In the genomic region with DNA sequence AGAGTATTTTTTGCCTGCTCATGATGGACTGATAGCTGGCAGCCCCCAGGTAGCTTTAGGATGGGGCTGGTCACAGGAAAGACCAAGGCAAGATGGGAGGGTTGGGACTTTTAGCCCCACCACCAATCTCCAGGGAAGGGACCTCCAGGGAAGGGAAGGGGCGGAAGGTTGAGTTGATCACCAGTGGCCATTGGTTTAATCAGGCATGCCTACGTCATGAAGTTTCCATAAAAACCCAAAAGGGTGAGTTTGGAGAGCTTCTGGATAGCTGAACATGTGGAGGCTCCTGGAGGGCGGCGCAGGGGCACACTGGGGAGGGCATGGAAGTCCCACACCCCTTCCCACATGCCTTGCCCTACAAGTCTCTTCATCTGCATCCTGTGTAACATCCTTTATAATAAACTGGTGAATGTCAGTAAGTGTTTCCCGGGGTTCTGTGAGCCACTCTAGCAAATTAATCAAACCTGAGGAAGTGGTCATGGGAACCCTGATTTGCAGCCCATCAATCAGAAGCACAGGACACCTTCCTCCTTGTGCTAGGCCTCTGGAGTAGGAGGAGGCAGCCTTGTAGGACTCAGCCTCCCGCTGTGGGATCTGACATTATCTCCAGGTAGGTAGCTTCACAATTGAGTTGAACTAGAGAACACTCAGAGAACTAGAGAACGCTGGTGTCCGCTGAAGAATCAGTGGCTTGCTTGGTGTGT, we compare ENCODE assay signal across 25 cellular contexts. TPM values are rescaled to one million over a fixed set of nuclear protein-coding genes. Genes with fewer than 3 reads are reported as not detected.
A peak's percentile ranks its signal among the peaks of the same experiment; 100 is the strongest.
DNase-seq lines count a peak whose midpoint lies in the region; TF ChIP-seq lines count a peak whose summit lies in the region.
"Had no signal": no experiment of that assay in that cellular context is flagged by ENCODE, and none has a peak within 500 bp of the region (broad histone marks: within the 10 kb centered on the region; RNA-seq: fewer than 3 reads in every experiment).

No MANE protein-coding gene starts in this region.

- DNase-seq in CD14-positive monocyte (ENCODE audit: low spot score) = no peak
- DNase-seq in PC-9 = peak in 1 of 2 experiments; percentile 22
- DNase-seq in ecto neural progenitor cell (ENCODE audit: low spot score) = peak; percentile 18
- DNase-seq in neural crest cell (ENCODE audit: low read depth, low spot score) = no peak
- DNase-seq in DMS53 treated with DMSO at 0.1 percent for 48 hours (lab: John Stamatoyannopoulos, UW; ENCODE audit: unreplicated experiment) = no peak
- no peak for DNase-seq in activated naive CD4-positive, alpha-beta T cell treated with anti-CD3 and anti-CD28 coated beads for 36 hours
- DNase-seq in T1000 (lab: John Stamatoyannopoulos, UW) = no peak
- DNase-seq in CD8-positive, alpha-beta memory T cell = no peak
- DNase-seq: activated CD8-positive, alpha-beta memory T cell treated with anti-CD3 and anti-CD28 coated beads, Interleukin-2, amount 10 ng/mL, durations not matched to agents 7 days and 5 days; activated gamma-delta T cell treated with Interleukin-2 at 50 U/mL for 16 hours; activated T-cell treated with anti-CD3 and anti-CD28 coated beads, Interleukin-2, amount 50 U/mL, for 48 hours; AML-193; CD4-positive, alpha-beta T cell; central memory CD4-positive, alpha-beta T cell; heart right ventricle; lower lobe of right lung; natural killer cell; stimulated activated CD4-positive, alpha-beta T cell treated with anti-CD3 and anti-CD28 coated beads, Interleukin-1b, Interleukin-23, amount 100 ng/mL, for 48 hours; stimulated activated naive CD8-positive, alpha-beta T cell treated with anti-CD3 and anti-CD28 coated beads, Interleukin-15, Interleukin-2, amounts not matched to agents 100 U/mL and 50 U/mL, for 24 hours; T-helper 1 cell had no signal

- no peaks in the 10 kb centered on the region for H4K20me1 ChIP-seq in PC-9 (ENCODE audit: insufficient read depth)

- peak overlapping the region; percentile 72; the same call in 1 of the 2 replicates for H3K27ac ChIP-seq in PC-9
- no peak overlapping the region for H3K27ac ChIP-seq in CD8-positive, alpha-beta memory T cell (ENCODE audit: low read depth, low read length)
- H3K27ac ChIP-seq: lower lobe of right lung, parathyroid adenoma, SJSA1, vagina had no signal

- H3K79me2 ChIP-seq in PC-9 (ENCODE audit: low read depth) = peaks cover 71% of the 10 kb centered on the region
- H3K79me2 ChIP-seq: parathyroid adenoma had no signal

- BruUV-seq in PC-9 (replicated peaks; lab: Mats Ljungman, UMichigan) = no TSS peak

- H3K9me2 ChIP-seq in PC-9 (ENCODE audit: insufficient read depth) = no peaks in the 10 kb centered on the region

- H3K9me3 Mint-ChIP-seq in CD14-positive monocyte = peaks cover 0 to 2% (median 0%) of the 10 kb centered on the region in 7 donors
- no peaks in the 10 kb centered on the region for H3K9me3 Mint-ChIP-seq in neural crest cell
- H3K9me3 Mint-ChIP-seq in activated naive CD4-positive, alpha-beta T cell treated with anti-CD3 and anti-CD28 coated beads for 36 hours = no peaks in the 10 kb centered on the region
- H3K9me3 Mint-ChIP-seq in CD8-positive, alpha-beta memory T cell = no peaks in the 10 kb centered on the region
- H3K9me3 Mint-ChIP-seq: CD4-positive, alpha-beta T cell; natural killer cell had no signal

- no peaks in the 10 kb centered on the region for H3K9me3 ChIP-seq in PC-9 (ENCODE audit: insufficient read depth, low read depth)
- H3K9me3 ChIP-seq in CD8-positive, alpha-beta memory T cell (ENCODE audit: low read length) = no peaks in the 10 kb centered on the region
- H3K9me3 ChIP-seq: A549, heart right ventricle, lower lobe of right lung, mucosa of descending colon, SJSA1, vagina had no signal

- H3K27me3 Mint-ChIP-seq in CD14-positive monocyte (ENCODE audit: low read depth in 3 of 3) (no peaks in the 10 kb centered on the region), neural crest cell (ENCODE audit: low read depth) (no peaks in the 10 kb centered on the region)
- peaks cover 23% of the 10 kb centered on the region for H3K27me3 Mint-ChIP-seq in activated naive CD4-positive, alpha-beta T cell treated with anti-CD3 and anti-CD28 coated beads for 36 hours (ENCODE audit: low read depth)
- H3K27me3 Mint-ChIP-seq in CD8-positive, alpha-beta memory T cell = peaks cover 9 to 34% of the 10 kb centered on the region in 2 donors

- peaks cover 82% of the 10 kb centered on the region for H3K4me1 Mint-ChIP-seq in CD14-positive monocyte
- H3K4me1 Mint-ChIP-seq in neural crest cell = peaks cover 60% of the 10 kb centered on the region
- H3K4me1 Mint-ChIP-seq in activated naive CD4-positive, alpha-beta T cell treated with anti-CD3 and anti-CD28 coated beads for 36 hours (ENCODE audit: low read depth) = peaks cover 3% of the 10 kb centered on the region
- H3K4me1 Mint-ChIP-seq in CD8-positive, alpha-beta memory T cell = peaks cover 5 to 8% (median 5%) of the 10 kb centered on the region in 3 donors

- H3K36me3 ChIP-seq in PC-9 (ENCODE audit: low read depth) = no peaks in the 10 kb centered on the region
- no peaks in the 10 kb centered on the region for H3K36me3 ChIP-seq in CD8-positive, alpha-beta memory T cell (ENCODE audit: insufficient read depth, low read length)
- H3K36me3 ChIP-seq: lower lobe of right lung, vagina had no signal

- H3K4me2 ChIP-seq in PC-9 = peak overlapping the region; percentile 77; the same call in 1 of the 2 replicates

- POLR2A ChIA-PET in PC-9 (lab: Charles Lee; ENCODE audit: unreplicated experiment) = interaction anchor here (0.7 kb wide), 1 partner anchor 175 kb away, joined by 4 read pairs; the partner anchor contains the start of gene VAPA
- POLR2A ChIA-PET in CD8-positive, alpha-beta memory T cell (lab: Charles Lee) = no interaction called here

- H3K27me3 ChIP-seq in PC-9 (ENCODE audit: insufficient read depth, low read depth) = no peaks in the 10 kb centered on the region
- H3K27me3 ChIP-seq in CD8-positive, alpha-beta memory T cell (ENCODE audit: insufficient read depth, low read length, poor library complexity, severe bottlenecking) = no peaks in the 10 kb centered on the region
- H3K27me3 ChIP-seq: heart right ventricle, SJSA1, vagina had no signal

- H3K27ac Mint-ChIP-seq in CD14-positive monocyte (peak overlapping the region; percentile 46 to 98 (median 63)), neural crest cell (ENCODE audit: unreplicated experiment) (peak overlapping the region; percentile 12)
- no peak overlapping the region for H3K27ac Mint-ChIP-seq in activated naive CD4-positive, alpha-beta T cell treated with anti-CD3 and anti-CD28 coated beads for 36 hours
- H3K27ac Mint-ChIP-seq in CD8-positive, alpha-beta memory T cell = no peak overlapping the region
- H3K27ac Mint-ChIP-seq: activated CD8-positive, alpha-beta memory T cell treated with anti-CD3 and anti-CD28 coated beads, Interleukin-2, amount 10 ng/mL, durations not matched to agents 7 days and 5 days; CD4-positive, alpha-beta T cell; natural killer cell had no signal

- intact Hi-C loops in CD14-positive monocyte (cut with micrococcal nuclease) (loop anchor here in 1 of 2 donors (2.0 kb wide), 1 partner anchor 32 kb away; no protein-coding TSS in a partner anchor), PC-9 (cut with micrococcal nuclease; ENCODE audit: unreplicated experiment) (no loop called here)
- intact Hi-C loops in activated naive CD4-positive, alpha-beta T cell treated with anti-CD3 and anti-CD28 coated beads for 36 hours (cut with micrococcal nuclease) = no loop called here

- H3K36me3 Mint-ChIP-seq in CD14-positive monocyte (peaks cover 41 to 44% of the 10 kb centered on the region in 2 donors), neural crest cell (ENCODE audit: low read depth) (no peaks in the 10 kb centered on the region)
- no peaks in the 10 kb centered on the region for H3K36me3 Mint-ChIP-seq in activated naive CD4-positive, alpha-beta T cell treated with anti-CD3 and anti-CD28 coated beads for 36 hours (ENCODE audit: low read depth)
- H3K36me3 Mint-ChIP-seq in CD8-positive, alpha-beta memory T cell = peaks cover 0 to 3% (median 0%) of the 10 kb centered on the region in 3 donors
- H3K36me3 Mint-ChIP-seq: activated CD8-positive, alpha-beta memory T cell treated with anti-CD3 and anti-CD28 coated beads, Interleukin-2, amount 10 ng/mL, durations not matched to agents 7 days and 5 days; natural killer cell had no signal

- H3K4me1 ChIP-seq in PC-9 (replicated peaks; ENCODE audit: insufficient read depth) = peaks cover 93% of the 10 kb centered on the region
- H3K4me1 ChIP-seq in CD8-positive, alpha-beta memory T cell (ENCODE audit: insufficient read depth, low read length) = no peaks in the 10 kb centered on the region
- H3K4me1 ChIP-seq: parathyroid adenoma had no signal

- H3K4me3 ChIP-seq in PC-9 = no peak overlapping the region
- no peak overlapping the region for H3K4me3 ChIP-seq in CD8-positive, alpha-beta memory T cell (ENCODE audit: low read length)
- H3K4me3 ChIP-seq: A549, heart right ventricle, lower lobe of right lung, mucosa of descending colon, SJSA1, vagina had no signal

- CTCF ChIA-PET in PC-9 (lab: Charles Lee) = no interaction called here
- CTCF ChIA-PET in activated naive CD4-positive, alpha-beta T cell treated with anti-CD3 and anti-CD28 coated beads for 36 hours (lab: Charles Lee) = interaction anchor here (1.3 kb wide), 1 partner anchor 32 kb away, joined by 3 read pairs; no protein-coding TSS in a partner anchor
- CTCF ChIA-PET in CD8-positive, alpha-beta memory T cell (lab: Charles Lee) = interaction anchor here (1.4 kb wide), 1 partner anchor 13 kb away, joined by 3 read pairs; no protein-coding TSS in a partner anchor

- H3F3A ChIP-seq in PC-9 (ENCODE audit: insufficient read depth, low read depth) = peaks cover 59% of the 10 kb centered on the region

- H2AFZ ChIP-seq in PC-9 = no peak overlapping the region
- H2AFZ ChIP-seq: parathyroid adenoma had no signal

- TF ChIP-seq CTCF in CD14-positive monocyte (IDR thresholded peaks at IDR 0.05) (no peak), PC-9 (conservative IDR thresholded peaks at IDR 0.05) (no peak), neural crest cell (conservative IDR thresholded peaks at IDR 0.05) (no peak)

- H3K4me3 Mint-ChIP-seq in CD14-positive monocyte = no peak overlapping the region
- no peak overlapping the region for H3K4me3 Mint-ChIP-seq in neural crest cell
- H3K4me3 Mint-ChIP-seq in activated naive CD4-positive, alpha-beta T cell treated with anti-CD3 and anti-CD28 coated beads for 36 hours = no peak overlapping the region
- no peak overlapping the region for H3K4me3 Mint-ChIP-seq in CD8-positive, alpha-beta memory T cell
- H3K4me3 Mint-ChIP-seq: activated CD8-positive, alpha-beta memory T cell treated with anti-CD3 and anti-CD28 coated beads, Interleukin-2, amount 10 ng/mL, durations not matched to agents 7 days and 5 days; CD4-positive, alpha-beta T cell; natural killer cell had no signal

RNA-seq across cellular contexts. Expression of gene RAB31, which starts 30.3 kb away (rescaled TPM):
- polyA plus RNA-seq in CD14-positive monocyte = 100 to 1,000 TPM; 348 to 367 TPM
- total RNA-seq in PC-9 (2021) (48.6 and 51.0 TPM in 2 replicates), neural crest cell (18.9 and 23.6 TPM in 2 replicates)
- total RNA-seq in activated naive CD4-positive, alpha-beta T cell treated with anti-CD3 and anti-CD28 coated beads for 36 hours = under 1 TPM; 0.38 to 0.89 TPM
- 1 to 10 TPM in 1 of 2 experiments, under 1 TPM in 1; 0.57 to 1.1 TPM for total RNA-seq in CD8-positive, alpha-beta memory T cell
- polyA plus RNA-seq in CD8-positive, alpha-beta memory T cell = 4.7 TPM
- total RNA-seq: activated CD8-positive, alpha-beta memory T cell treated with anti-CD3 and anti-CD28 coated beads, Interleukin-2, amount 10 ng/mL, durations not matched to agents 7 days and 5 days had no signal

Comparison
In these comparisons a context has a peak if more than half of its experiments do, and no peak if none do; other contexts are left out.
1. H3K27ac Mint-ChIP-seq: peak in CD14-positive monocyte (7 of 7) and neural crest cell (single experiment); none in activated naive CD4-positive, alpha-beta T cell treated with anti-CD3 and anti-CD28 coated beads for 36 hours (single experiment) and CD8-positive, alpha-beta memory T cell (0 of 8).